ENCODE assay signal across 14 cellular contexts in the genomic region with DNA sequence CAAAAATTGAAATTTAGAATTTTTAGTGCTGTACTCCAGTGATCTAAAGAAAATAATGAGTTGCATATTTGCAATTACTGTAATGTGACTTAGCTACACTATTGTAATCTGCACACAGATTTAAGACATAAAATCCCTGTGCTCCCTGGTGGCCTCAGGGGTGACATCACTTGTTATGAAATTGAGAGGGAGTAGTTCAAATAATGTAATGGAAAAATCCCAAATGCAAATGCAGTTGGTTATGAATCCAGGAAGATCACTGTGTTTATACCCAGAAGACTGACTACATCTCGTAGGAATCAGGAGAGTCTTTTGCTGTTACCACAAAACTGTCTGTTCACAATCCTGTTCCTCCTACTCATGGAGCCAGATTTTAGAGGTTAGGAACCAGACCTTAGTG.
DNase-seq lines count a peak whose midpoint lies in the region; ATAC-seq and TF ChIP-seq lines count a peak whose summit lies in the region.
"Had no signal": no experiment of that assay in that cellular context is flagged by ENCODE, and none has a peak within 500 bp of the region (broad histone marks: within the 10 kb centered on the region; RNA-seq: fewer than 3 reads in every experiment).

No MANE protein-coding gene starts in this region.

- H3K27ac ChIP-seq in right atrium auricular region: peak overlapping the region; percentile 49 to 58
- H3K27ac ChIP-seq in subcutaneous abdominal adipose tissue (ENCODE audit: low read depth, low read length): peak overlapping the region; percentile 88

- ATAC-seq in HG03045 (IDR thresholded peaks at IDR 0.05; ENCODE audit: unreplicated experiment): no peak

- H3K27me3 ChIP-seq in right atrium auricular region: no peaks in the 10 kb centered on the region
- H3K27me3 ChIP-seq in subcutaneous abdominal adipose tissue (ENCODE audit: control insufficient read depth in 5 of 5, insufficient read depth in 4 of 5, low read length in 5 of 5): no peaks in the 10 kb centered on the region
- no peaks in the 10 kb centered on the region for H3K27me3 ChIP-seq in BE2C

- H3K4me1 ChIP-seq in right atrium auricular region (no peaks in the 10 kb centered on the region), subcutaneous abdominal adipose tissue (ENCODE audit: control insufficient read depth in 5 of 5, insufficient read depth in 5 of 5, low read length in 5 of 5) (peaks cover 0 to 16% (median 14%) of the 10 kb centered on the region in 5 donors), BE2C (peaks cover 4% of the 10 kb centered on the region; the same call in 1 of the 2 replicates)

- no peak overlapping the region for H3K4me3 ChIP-seq in right atrium auricular region
- no peak overlapping the region for H3K4me3 ChIP-seq in subcutaneous abdominal adipose tissue (ENCODE audit: low read depth in 1 of 5, low read length in 5 of 5)
- H3K4me3 ChIP-seq in BE2C (ENCODE audit: low read depth, low read length): no peak overlapping the region
- H3K4me3 ChIP-seq: HAP-1 had no signal

- no peak for TF ChIP-seq CTCF in right atrium auricular region (IDR thresholded peaks at IDR 0.05)
- TF ChIP-seq CTCF in BE2C (IDR thresholded peaks at IDR 0.05; ENCODE audit: low read depth, low read length): no peak

- H3K9me3 ChIP-seq in right atrium auricular region: no peaks in the 10 kb centered on the region
- no peaks in the 10 kb centered on the region for H3K9me3 ChIP-seq in subcutaneous abdominal adipose tissue (ENCODE audit: control insufficient read depth in 5 of 5, low read length in 5 of 5)
- H3K9me3 ChIP-seq in BE2C: no peaks in the 10 kb centered on the region
- H3K9me3 ChIP-seq: HAP-1 had no signal

- H3K9ac ChIP-seq in subcutaneous abdominal adipose tissue (ENCODE audit: low read length in 5 of 5): peak overlapping the region in 3 of 5 donors; percentile 35 to 63 (median 45)

- DNase-seq in H4 (ENCODE audit: low spot score) (peak; percentile 41), astrocyte of the hippocampus (ENCODE audit: low read depth, low spot score) (peak; percentile 22), right atrium auricular region (ENCODE audit: low spot score) (no peak), BE2C (no peak), cerebellar nuclear complex (lab: John Stamatoyannopoulos, UW) (no peak), AML-193 (lab: John Stamatoyannopoulos, UW) (no peak)
- DNase-seq: activated CD8-positive, alpha-beta memory T cell treated with anti-CD3 and anti-CD28 coated beads, Interleukin-2, amount 50 U/mL, for 48 hours; activated naive CD8-positive, alpha-beta T cell treated with anti-CD3 and anti-CD28 coated beads, Interleukin-2, amount 10 ng/mL, durations not matched to agents 7 days and 5 days; effector memory CD4-positive, alpha-beta T cell; MM.1S; RPMI8226 had no signal

- H3K36me3 ChIP-seq in right atrium auricular region: no peaks in the 10 kb centered on the region
- no peaks in the 10 kb centered on the region for H3K36me3 ChIP-seq in subcutaneous abdominal adipose tissue (ENCODE audit: control insufficient read depth in 5 of 5, insufficient read depth in 5 of 5, low read length in 5 of 5)
- H3K36me3 ChIP-seq in BE2C: no peaks in the 10 kb centered on the region
- H3K36me3 ChIP-seq: HAP-1 had no signal

Comparison
In these comparisons a context has a peak if more than half of its experiments do, and no peak if none do; other contexts are left out.
1. DNase-seq: peak in H4 (single experiment) and astrocyte of the hippocampus (single experiment); none in right atrium auricular region (single experiment), BE2C (single experiment), cerebellar nuclear complex (0 of 2) and AML-193 (0 of 2).